Comparison of ENCODE assay signal across 1 cellular context in genomic region chr13:60482012-60482411, GRCh38.
TF ChIP-seq lines count a peak whose summit lies in the region.

No MANE protein-coding gene starts in this region.

TF ChIP-seq in K562, 482 proteins besides CTCF, POLR2A, EP300 and RAD21:
- TF ChIP-seq TRIM24 (IDR thresholded peaks at IDR 0.05) = peak in 1 of 2 experiments; percentile 50; a peak in 2 of 4 replicates
- TF ChIP-seq TOE1 (IDR thresholded peaks at IDR 0.05; ENCODE audit: borderline replicate concordance) = no peak
- TF ChIP-seq TOE1 (CRISPR knock-in tag; IDR thresholded peaks at IDR 0.05; ENCODE audit: borderline replicate concordance, low read depth) = no peak
- TF ChIP-seq, protein P1, sequence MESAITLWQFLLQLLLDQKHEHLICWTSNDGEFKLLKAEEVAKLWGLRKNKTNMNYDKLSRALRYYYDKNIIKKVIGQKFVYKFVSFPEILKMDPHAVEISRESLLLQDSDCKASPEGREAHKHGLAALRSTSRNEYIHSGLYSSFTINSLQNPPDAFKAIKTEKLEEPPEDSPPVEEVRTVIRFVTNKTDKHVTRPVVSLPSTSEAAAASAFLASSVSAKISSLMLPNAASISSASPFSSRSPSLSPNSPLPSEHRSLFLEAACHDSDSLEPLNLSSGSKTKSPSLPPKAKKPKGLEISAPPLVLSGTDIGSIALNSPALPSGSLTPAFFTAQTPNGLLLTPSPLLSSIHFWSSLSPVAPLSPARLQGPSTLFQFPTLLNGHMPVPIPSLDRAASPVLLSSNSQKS (CRISPR knock-in tag; IDR thresholded peaks at IDR 0.05) = no peak
- TF ChIP-seq POLR3A (IDR thresholded peaks at IDR 0.05; ENCODE audit: borderline replicate concordance, extremely low read depth, insufficient read depth, insufficient read length) = no peak
- TF ChIP-seq NFATC3 (IDR thresholded peaks at IDR 0.05) = no peak
- TF ChIP-seq, protein P2, sequence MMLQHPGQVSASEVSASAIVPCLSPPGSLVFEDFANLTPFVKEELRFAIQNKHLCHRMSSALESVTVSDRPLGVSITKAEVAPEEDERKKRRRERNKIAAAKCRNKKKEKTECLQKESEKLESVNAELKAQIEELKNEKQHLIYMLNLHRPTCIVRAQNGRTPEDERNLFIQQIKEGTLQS (IDR thresholded peaks at IDR 0.05) = peak; percentile 63; the same call in 1 of the 2 replicates
- TF ChIP-seq, protein P2 (CRISPR knock-in tag; conservative IDR thresholded peaks at IDR 0.05) = no peak
- no peak for TF ChIP-seq WHSC1 (IDR thresholded peaks at IDR 0.05; ENCODE audit: low read length)
- TF ChIP-seq TBP (optimal IDR thresholded peaks at IDR 0.05; ENCODE audit: low read depth, low read length) = no peak
- no peak for TF ChIP-seq ATF7 (IDR thresholded peaks at IDR 0.05)
- TF ChIP-seq L3MBTL2 (IDR thresholded peaks at IDR 0.05) = no peak
- TF ChIP-seq NR2C2 (CRISPR knock-in tag; IDR thresholded peaks at IDR 0.05) = no peak
- peak; percentile 65; the same call in 1 of the 2 replicates for TF ChIP-seq NR2C2 (tag; IDR thresholded peaks at IDR 0.05)
- TF ChIP-seq, protein P3, sequence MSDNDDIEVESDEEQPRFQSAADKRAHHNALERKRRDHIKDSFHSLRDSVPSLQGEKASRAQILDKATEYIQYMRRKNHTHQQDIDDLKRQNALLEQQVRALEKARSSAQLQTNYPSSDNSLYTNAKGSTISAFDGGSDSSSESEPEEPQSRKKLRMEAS (CRISPR knock-in tag; IDR thresholded peaks at IDR 0.05) = no peak
- no peak for TF ChIP-seq ARHGAP35 (IDR thresholded peaks at IDR 0.05; ENCODE audit: partially characterized antibody)
- TF ChIP-seq CEBPG (CRISPR knock-in tag; IDR thresholded peaks at IDR 0.05) = peak; percentile 74
- peak; percentile 25 to 87; a peak in 2 of 4 replicates for TF ChIP-seq CEBPG (tag; conservative IDR thresholded peaks at IDR 0.05 in 1 of 2, IDR thresholded peaks at IDR 0.05 in 1 of 2)
- TF ChIP-seq, protein P4, sequence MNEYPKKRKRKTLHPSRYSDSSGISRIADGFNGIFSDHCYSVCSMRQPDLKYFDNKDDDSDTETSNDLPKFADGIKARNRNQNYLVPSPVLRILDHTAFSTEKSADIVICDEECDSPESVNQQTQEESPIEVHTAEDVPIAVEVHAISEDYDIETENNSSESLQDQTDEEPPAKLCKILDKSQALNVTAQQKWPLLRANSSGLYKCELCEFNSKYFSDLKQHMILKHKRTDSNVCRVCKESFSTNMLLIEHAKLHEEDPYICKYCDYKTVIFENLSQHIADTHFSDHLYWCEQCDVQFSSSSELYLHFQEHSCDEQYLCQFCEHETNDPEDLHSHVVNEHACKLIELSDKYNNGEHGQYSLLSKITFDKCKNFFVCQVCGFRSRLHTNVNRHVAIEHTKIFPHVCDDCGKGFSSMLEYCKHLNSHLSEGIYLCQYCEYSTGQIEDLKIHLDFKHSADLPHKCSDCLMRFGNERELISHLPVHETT (CRISPR knock-in tag; conservative IDR thresholded peaks at IDR 0.05 in 1 of 2, IDR thresholded peaks at IDR 0.05 in 1 of 2) = no peak
- no peak for TF ChIP-seq ZFPM2 (CRISPR knock-in tag; IDR thresholded peaks at IDR 0.05)
- no peak for TF ChIP-seq ESRRB (CRISPR knock-in tag; IDR thresholded peaks at IDR 0.05; ENCODE audit: borderline replicate concordance)
